ENCODE assay signal across 29 cellular contexts in the genomic region with DNA sequence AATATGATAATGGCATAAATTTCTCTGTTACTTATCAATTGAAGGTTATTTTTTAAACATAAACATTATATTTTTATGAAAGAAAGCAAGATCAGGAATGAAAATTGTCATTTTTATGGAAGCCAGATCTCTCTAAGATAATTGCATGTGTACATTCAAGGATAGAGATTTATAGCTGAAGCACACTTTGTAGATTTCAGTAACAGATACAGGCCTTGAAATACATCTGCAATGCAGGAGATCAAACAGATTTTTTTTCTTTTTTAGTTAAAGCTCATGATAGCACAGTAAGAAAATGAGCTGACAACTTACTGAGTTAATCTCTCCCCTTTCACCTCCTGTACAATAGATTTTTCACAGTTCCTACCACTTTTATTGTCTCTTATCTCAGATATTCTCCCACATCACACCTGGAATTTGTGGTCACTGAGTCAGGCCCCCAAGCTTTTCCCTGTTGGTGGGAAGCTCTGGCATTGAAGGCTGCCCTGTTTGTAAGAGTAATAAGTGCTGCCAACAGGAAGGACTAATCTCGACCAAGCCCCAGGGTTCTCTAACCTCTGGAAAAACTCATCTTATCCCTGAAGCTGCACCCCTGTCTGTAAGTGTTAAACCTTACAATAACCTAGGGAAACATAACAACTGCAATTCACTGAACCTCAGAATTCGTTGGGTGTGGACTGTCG.
DNase-seq lines count a peak whose midpoint lies in the region; ATAC-seq, FAIRE-seq and TF ChIP-seq lines count a peak whose summit lies in the region.
"Had no signal": no experiment of that assay in that cellular context is flagged by ENCODE, and none has a peak within 500 bp of the region (broad histone marks: within the 10 kb centered on the region; RNA-seq: fewer than 3 reads in every experiment).

No MANE protein-coding gene starts in this region.

- H3F3A ChIP-seq in PC-3 (ENCODE audit: low read length, unreplicated experiment), result no peaks in the 10 kb centered on the region

- H3K9me2 ChIP-seq in PC-3 (replicated peaks; ENCODE audit: low read length), result no peaks in the 10 kb centered on the region

- no peak for FAIRE-seq in HTR-8/SVneo (lab: Jason Lieb, UNC)
- FAIRE-seq: A549, endometrium, GM19239, HepG2 had no signal

- TF ChIP-seq CTCF in PC-3 (conservative IDR thresholded peaks at IDR 0.05; ENCODE audit: low read depth, low read length) (no peak), gastrocnemius medialis (IDR thresholded peaks at IDR 0.05 in 4 of 5, conservative IDR thresholded peaks at IDR 0.05 in 1 of 5) (no peak)

- H3K79me2 ChIP-seq in PC-3 (ENCODE audit: low read length), result no peaks in the 10 kb centered on the region

- ATAC-seq in PC-3, result no peak
- ATAC-seq in gastrocnemius medialis, result no peak
- no peak for ATAC-seq in GM18873 (IDR thresholded peaks at IDR 0.05; ENCODE audit: low FRiP score, unreplicated experiment)
- no peak for ATAC-seq in GM21529 (IDR thresholded peaks at IDR 0.05; ENCODE audit: unreplicated experiment)
- ATAC-seq: A549; activated CD4-positive, CD25-positive, alpha-beta regulatory T cell treated with anti-CD3 and anti-CD28 coated beads, Interleukin-2, amount 50 U/mL, for 24 hours; activated T-cell treated with anti-CD3 and anti-CD28 coated beads, Interleukin-2, amount 50 U/mL, for 72 hours; gastroesophageal sphincter; HepG2; stimulated activated effector memory CD8-positive, alpha-beta T cell treated with anti-CD3 and anti-CD28 coated beads, Interleukin-12 subunit alpha, Interleukin-12 subunit beta, amount 100 ng/mL, for 72 hours; T-helper 17 cell had no signal

- in situ Hi-C loops in Caki2 (cut with HindIII; ENCODE audit: low pct_unique_long_range_greater_than_20kb, low sequenced_read_pairs) (no loop called here), gastrocnemius medialis (cut with MboI; ENCODE audit: low sequenced_read_pairs in 4 of 4) (loop anchor here in 1 of 4 donors (25.0 kb wide), 1 partner anchor 790 kb away; no protein-coding TSS in a partner anchor)

- no peak for TF ChIP-seq POLR2A in gastrocnemius medialis (IDR thresholded peaks at IDR 0.05)

- no peak overlapping the region for H3K27ac ChIP-seq in PC-3 (ENCODE audit: low read length)
- H3K27ac ChIP-seq in gastrocnemius medialis, result no peak overlapping the region
- H3K27ac ChIP-seq: A549, gastroesophageal sphincter, HL-60, RWPE1, SK-N-MC had no signal

- H3K9me3 ChIP-seq in PC-3 (ENCODE audit: low read length) (no peaks in the 10 kb centered on the region), gastrocnemius medialis (no peaks in the 10 kb centered on the region)
- H3K9me3 ChIP-seq: A549 had no signal

- no peaks in the 10 kb centered on the region for H3K4me1 ChIP-seq in PC-3 (ENCODE audit: insufficient read depth, low read length)
- H3K4me1 ChIP-seq in gastrocnemius medialis, result no peaks in the 10 kb centered on the region
- H3K4me1 ChIP-seq: gastroesophageal sphincter had no signal

- H3K36me3 ChIP-seq in PC-3 (ENCODE audit: low read depth, low read length) (no peaks in the 10 kb centered on the region), gastrocnemius medialis (no peaks in the 10 kb centered on the region)
- H3K36me3 ChIP-seq: gastroesophageal sphincter had no signal

- H3K4me2 ChIP-seq in PC-3 (ENCODE audit: low read length), result no peak overlapping the region
- H3K4me2 ChIP-seq: A549 had no signal

- CTCF ChIA-PET in PC-3 (lab: Charles Lee), result no interaction called here

- intact Hi-C loops in PC-3 (cut with micrococcal nuclease), result no loop called here
- intact Hi-C loops in gastrocnemius medialis (cut with DNase I; ENCODE audit: low total_unique reads), result no loop called here

- H2AFZ ChIP-seq in PC-3 (ENCODE audit: low read length), result no peak overlapping the region

- no peak overlapping the region for H3K9ac ChIP-seq in PC-3 (ENCODE audit: low read length)

- no TSS peak for BruUV-seq in PC-3 (replicated peaks; lab: Mats Ljungman, UMichigan)

- H4K20me1 ChIP-seq in PC-3 (ENCODE audit: low read length), result no peaks in the 10 kb centered on the region

- H3K27me3 ChIP-seq in PC-3 (ENCODE audit: low read length) (no peaks in the 10 kb centered on the region), gastrocnemius medialis (no peaks in the 10 kb centered on the region)
- H3K27me3 ChIP-seq: gastroesophageal sphincter had no signal

- DNase-seq in Caki2 (ENCODE audit: low read depth) (peak; percentile 6), PC-3 (peak; percentile 14), astrocyte of the hippocampus (ENCODE audit: low read depth, low spot score) (peak; percentile 59), kidney tubule cell (ENCODE audit: low spot score) (peak; percentile 63), HTR-8/SVneo (ENCODE audit: insufficient read length, low spot score) (no peak), gastrocnemius medialis (no peak)
- DNase-seq: activated CD4-positive, alpha-beta T cell treated with anti-CD3 and anti-CD28 coated beads, Interleukin-2, amount 50 U/mL, for 48 hours; activated naive CD4-positive, alpha-beta T cell; activated T-cell treated with anti-CD3 and anti-CD28 coated beads, Interleukin-2, amount 50 U/mL, for 72 hours; AML-193; CD4-positive, CD25-positive, alpha-beta regulatory T cell; hippocampal formation; MV-4-11; NCI-H446 treated with DMSO at 0.1 percent for 48 hours; substantia nigra; T-helper 17 cell; trophoblast cell had no signal

- POLR2A ChIA-PET in PC-3 (lab: Charles Lee; ENCODE audit: unreplicated experiment), result no interaction called here

- no peak overlapping the region for H3K4me3 ChIP-seq in PC-3 (ENCODE audit: low read length)
- H3K4me3 ChIP-seq in gastrocnemius medialis, result no peak overlapping the region
- H3K4me3 ChIP-seq: A549, gastroesophageal sphincter, SK-N-MC had no signal

Comparison
In these comparisons a context has a peak if more than half of its experiments do, and no peak if none do; other contexts are left out.
1. DNase-seq: peak in Caki2 (single experiment), PC-3 (single experiment), astrocyte of the hippocampus (single experiment) and kidney tubule cell (single experiment); none in HTR-8/SVneo (single experiment) and gastrocnemius medialis (0 of 2).